16 cellular contexts compared by ENCODE assay signal in the genomic region with DNA sequence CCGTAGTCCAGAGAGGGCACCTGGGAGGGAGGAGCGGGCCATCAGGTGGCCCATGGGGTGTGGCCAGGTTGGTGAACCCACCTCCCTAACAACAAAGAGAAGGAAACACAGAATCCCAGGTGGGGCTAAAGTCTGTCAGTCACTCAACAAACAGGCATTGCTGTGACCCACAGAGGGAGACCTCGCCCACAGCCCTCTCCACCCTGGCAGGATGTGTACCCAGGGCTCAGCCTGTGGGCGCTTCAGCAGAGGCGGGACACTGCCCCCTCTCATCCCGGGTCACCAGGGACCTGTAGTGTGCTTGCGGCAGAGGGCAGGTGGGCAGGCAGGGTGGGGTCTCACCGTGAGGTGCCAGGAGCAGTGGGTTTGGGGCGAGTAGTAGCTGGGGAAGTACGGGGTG. TPM values are rescaled to one million over a fixed set of nuclear protein-coding genes. Genes with fewer than 3 reads are reported as not detected.
A peak's percentile ranks its signal among the peaks of the same experiment; 100 is the strongest.
DNase-seq lines count a peak whose midpoint lies in the region; ATAC-seq lines count a peak whose summit lies in the region.
"Had no signal": no experiment of that assay in that cellular context is flagged by ENCODE, and none has a peak within 500 bp of the region (broad histone marks: within the 10 kb centered on the region; RNA-seq: fewer than 3 reads in every experiment).

No MANE protein-coding gene starts in this region.

- no peak for ATAC-seq in activated CD8-positive, alpha-beta memory T cell treated with anti-CD3 and anti-CD28 coated beads, Interleukin-2, amount 10 ng/mL, durations not matched to agents 7 days and 5 days
- no peak for ATAC-seq in T-helper 17 cell
- ATAC-seq: GM12878 had no signal

- no peaks in the 10 kb centered on the region for H3K36me3 Mint-ChIP-seq in T-helper 2 cell treated with Interferon-gamma antibody and Interleukin-4, amounts not matched to agents 5 μg/mL and 100 μg/mL, for 36 hours (ENCODE audit: low read depth)
- peaks cover 1% of the 10 kb centered on the region for H3K36me3 Mint-ChIP-seq in activated CD8-positive, alpha-beta memory T cell treated with anti-CD3 and anti-CD28 coated beads, Interleukin-2, amount 10 ng/mL, durations not matched to agents 7 days and 5 days
- H3K36me3 Mint-ChIP-seq in T-helper 17 cell (ENCODE audit: low read depth): peaks cover 6% of the 10 kb centered on the region
- H3K36me3 Mint-ChIP-seq in activated T-helper 2 cell treated with anti-CD3 and anti-CD28 coated beads, Interferon-gamma antibody, Interleukin-2, Interleukin-4, amounts not matched to agents 10 μg/mL and 5 μg/mL and 100 μg/mL, durations not matched to agents 14 hours and 24 hours and 36 hours (ENCODE audit: low read depth): peaks cover 4% of the 10 kb centered on the region

- no peaks in the 10 kb centered on the region for H3K9me3 ChIP-seq in T-helper 17 cell (ENCODE audit: control insufficient read depth, low read length, poor library complexity, severe bottlenecking)

- H3K9me3 Mint-ChIP-seq in T-helper 2 cell treated with Interferon-gamma antibody and Interleukin-4, amounts not matched to agents 5 μg/mL and 100 μg/mL, for 36 hours: no peaks in the 10 kb centered on the region
- no peaks in the 10 kb centered on the region for H3K9me3 Mint-ChIP-seq in activated CD8-positive, alpha-beta memory T cell treated with anti-CD3 and anti-CD28 coated beads, Interleukin-2, amount 10 ng/mL, durations not matched to agents 7 days and 5 days (ENCODE audit: low read depth)
- H3K9me3 Mint-ChIP-seq in activated T-helper 2 cell treated with anti-CD3 and anti-CD28 coated beads, Interferon-gamma antibody, Interleukin-2, Interleukin-4, amounts not matched to agents 10 μg/mL and 5 μg/mL and 100 μg/mL, durations not matched to agents 14 hours and 24 hours and 36 hours: no peaks in the 10 kb centered on the region
- H3K9me3 Mint-ChIP-seq: CD4-positive, alpha-beta memory T cell had no signal

- peaks cover 45% of the 10 kb centered on the region for H3K4me1 Mint-ChIP-seq in T-helper 2 cell treated with Interferon-gamma antibody and Interleukin-4, amounts not matched to agents 5 μg/mL and 100 μg/mL, for 36 hours (ENCODE audit: low read depth)
- peaks cover 57% of the 10 kb centered on the region for H3K4me1 Mint-ChIP-seq in activated CD8-positive, alpha-beta memory T cell treated with anti-CD3 and anti-CD28 coated beads, Interleukin-2, amount 10 ng/mL, durations not matched to agents 7 days and 5 days
- peaks cover 30% of the 10 kb centered on the region for H3K4me1 Mint-ChIP-seq in T-helper 17 cell
- peaks cover 62% of the 10 kb centered on the region for H3K4me1 Mint-ChIP-seq in activated T-helper 2 cell treated with anti-CD3 and anti-CD28 coated beads, Interferon-gamma antibody, Interleukin-2, Interleukin-4, amounts not matched to agents 10 μg/mL and 5 μg/mL and 100 μg/mL, durations not matched to agents 14 hours and 24 hours and 36 hours (ENCODE audit: low read depth)

- peak overlapping the region; percentile 11 for H3K27ac Mint-ChIP-seq in T-helper 2 cell treated with Interferon-gamma antibody and Interleukin-4, amounts not matched to agents 5 μg/mL and 100 μg/mL, for 36 hours
- H3K27ac Mint-ChIP-seq in activated CD8-positive, alpha-beta memory T cell treated with anti-CD3 and anti-CD28 coated beads, Interleukin-2, amount 10 ng/mL, durations not matched to agents 7 days and 5 days: peak overlapping the region; percentile 44
- H3K27ac Mint-ChIP-seq in T-helper 17 cell: peak overlapping the region; percentile 89
- H3K27ac Mint-ChIP-seq in activated T-helper 2 cell treated with anti-CD3 and anti-CD28 coated beads, Interferon-gamma antibody, Interleukin-2, Interleukin-4, amounts not matched to agents 10 μg/mL and 5 μg/mL and 100 μg/mL, durations not matched to agents 14 hours and 24 hours and 36 hours: peak overlapping the region; percentile 99
- H3K27ac Mint-ChIP-seq: B cell had no signal

- CTCF ChIA-PET in activated CD8-positive, alpha-beta memory T cell treated with anti-CD3 and anti-CD28 coated beads, Interleukin-2, amount 10 ng/mL, durations not matched to agents 7 days and 5 days (lab: Charles Lee): no interaction called here

- no peak for DNase-seq in T-helper 2 cell treated with Interferon-gamma antibody and Interleukin-4, amounts not matched to agents 5 μg/mL and 100 μg/mL, for 36 hours (ENCODE audit: low spot score)
- DNase-seq in T-helper 2 cell (no peak), T-helper 17 cell (no peak), NCI-H510A treated with DMSO at 0.1 percent for 48 hours (lab: John Stamatoyannopoulos, UW) (no peak), 8988T (no peak)
- DNase-seq in activated CD8-positive, alpha-beta memory T cell treated with anti-CD3 and anti-CD28 coated beads, Interleukin-2, amount 10 ng/mL, durations not matched to agents 7 days and 5 days: no peak
- no peak for DNase-seq in activated CD8-positive, alpha-beta memory T cell treated with anti-CD3 and anti-CD28 coated beads for 24 hours
- no peak for DNase-seq in activated T-helper 2 cell treated with anti-CD3 and anti-CD28 coated beads, Interferon-gamma antibody, Interleukin-2, Interleukin-4, amounts not matched to agents 10 μg/mL and 5 μg/mL and 100 μg/mL, durations not matched to agents 14 hours and 24 hours and 36 hours (ENCODE audit: low spot score)
- DNase-seq: DMS79, GM23248, H7 had no signal

- no peaks in the 10 kb centered on the region for H3K27me3 Mint-ChIP-seq in T-helper 2 cell treated with Interferon-gamma antibody and Interleukin-4, amounts not matched to agents 5 μg/mL and 100 μg/mL, for 36 hours (ENCODE audit: low read depth)
- H3K27me3 Mint-ChIP-seq in activated CD8-positive, alpha-beta memory T cell treated with anti-CD3 and anti-CD28 coated beads, Interleukin-2, amount 10 ng/mL, durations not matched to agents 7 days and 5 days: no peaks in the 10 kb centered on the region
- H3K27me3 Mint-ChIP-seq in T-helper 17 cell: no peaks in the 10 kb centered on the region
- H3K27me3 Mint-ChIP-seq in activated T-helper 2 cell treated with anti-CD3 and anti-CD28 coated beads, Interferon-gamma antibody, Interleukin-2, Interleukin-4, amounts not matched to agents 10 μg/mL and 5 μg/mL and 100 μg/mL, durations not matched to agents 14 hours and 24 hours and 36 hours (ENCODE audit: low read depth): no peaks in the 10 kb centered on the region

- intact Hi-C loops in activated T-helper 2 cell treated with anti-CD3 and anti-CD28 coated beads, Interferon-gamma antibody, Interleukin-2, Interleukin-4, amounts not matched to agents 10 μg/mL and 5 μg/mL and 100 μg/mL, durations not matched to agents 14 hours and 24 hours and 36 hours (cut with micrococcal nuclease): no loop called here

- no peak overlapping the region for H3K4me3 Mint-ChIP-seq in T-helper 2 cell treated with Interferon-gamma antibody and Interleukin-4, amounts not matched to agents 5 μg/mL and 100 μg/mL, for 36 hours
- H3K4me3 Mint-ChIP-seq in activated CD8-positive, alpha-beta memory T cell treated with anti-CD3 and anti-CD28 coated beads, Interleukin-2, amount 10 ng/mL, durations not matched to agents 7 days and 5 days: no peak overlapping the region
- H3K4me3 Mint-ChIP-seq in T-helper 17 cell: no peak overlapping the region
- H3K4me3 Mint-ChIP-seq in activated T-helper 2 cell treated with anti-CD3 and anti-CD28 coated beads, Interferon-gamma antibody, Interleukin-2, Interleukin-4, amounts not matched to agents 10 μg/mL and 5 μg/mL and 100 μg/mL, durations not matched to agents 14 hours and 24 hours and 36 hours (ENCODE audit: low read depth): no peak overlapping the region
- H3K4me3 Mint-ChIP-seq: B cell; CD4-positive, alpha-beta memory T cell had no signal

RNA-seq across cellular contexts. Expression of a gene that starts 25.1 kb away (rescaled TPM):
- 1 to 10 TPM; 1.3 to 3.3 TPM for total RNA-seq in activated CD8-positive, alpha-beta memory T cell treated with anti-CD3 and anti-CD28 coated beads, Interleukin-2, amount 10 ng/mL, durations not matched to agents 7 days and 5 days
- under 1 TPM; 0.31 to 0.92 TPM for total RNA-seq in T-helper 17 cell
- total RNA-seq in activated T-helper 2 cell treated with anti-CD3 and anti-CD28 coated beads, Interferon-gamma antibody, Interleukin-2, Interleukin-4, amounts not matched to agents 10 μg/mL and 5 μg/mL and 100 μg/mL, durations not matched to agents 14 hours and 24 hours and 36 hours: 9.2 and 10.2 TPM in 2 replicates
- total RNA-seq: A172, B cell, G401, GM23248, H7 had no signal

RNA-seq across cellular contexts. Expression of a gene that starts 32.8 kb away (rescaled TPM):
- total RNA-seq in activated CD8-positive, alpha-beta memory T cell treated with anti-CD3 and anti-CD28 coated beads, Interleukin-2, amount 10 ng/mL, durations not matched to agents 7 days and 5 days: 10 to 100 TPM; 47.7 to 53.4 TPM
- 10 to 100 TPM; 26.1 to 31.5 TPM for total RNA-seq in T-helper 17 cell
- 70.4 and 81.9 TPM in 2 replicates for total RNA-seq in activated T-helper 2 cell treated with anti-CD3 and anti-CD28 coated beads, Interferon-gamma antibody, Interleukin-2, Interleukin-4, amounts not matched to agents 10 μg/mL and 5 μg/mL and 100 μg/mL, durations not matched to agents 14 hours and 24 hours and 36 hours

Comparison
In these comparisons a context has a peak if more than half of its experiments do, and no peak if none do; other contexts are left out.
1. H3K27ac Mint-ChIP-seq: peak in every context shown above with its lines; median percentile 99 in activated T-helper 2 cell treated with anti-CD3 and anti-CD28 coated beads, Interferon-gamma antibody, Interleukin-2, Interleukin-4, amounts not matched to agents 10 μg/mL and 5 μg/mL and 100 μg/mL, durations not matched to agents 14 hours and 24 hours and 36 hours; 89 in T-helper 17 cell; 44 in activated CD8-positive, alpha-beta memory T cell treated with anti-CD3 and anti-CD28 coated beads, Interleukin-2, amount 10 ng/mL, durations not matched to agents 7 days and 5 days; 11 in T-helper 2 cell treated with Interferon-gamma antibody and Interleukin-4, amounts not matched to agents 5 μg/mL and 100 μg/mL, for 36 hours.